Comparison of ENCODE assay signal across 24 cellular contexts in the genomic region with DNA sequence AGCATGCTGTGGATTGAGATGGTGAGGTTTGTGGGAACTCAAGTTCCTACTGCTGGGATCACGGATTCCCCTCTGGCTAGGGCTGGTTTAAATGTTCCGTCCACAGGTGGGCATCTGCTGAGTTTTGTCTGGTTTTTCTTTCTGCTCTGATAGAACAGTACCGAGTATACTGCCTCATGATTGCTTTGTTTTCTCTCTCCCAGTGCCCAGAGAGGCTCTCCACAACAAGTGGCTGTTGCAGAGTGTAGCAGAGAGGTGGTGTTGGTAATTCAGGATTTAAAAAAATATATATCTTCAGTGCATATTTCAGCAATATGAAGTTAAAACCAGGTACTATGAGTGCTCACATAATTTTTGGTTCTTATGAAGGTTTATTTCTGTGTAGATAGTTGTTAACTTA.
"Had no signal": no experiment of that assay in that cellular context is flagged by ENCODE, and none has a peak within 500 bp of the region (broad histone marks: within the 10 kb centered on the region; RNA-seq: fewer than 3 reads in every experiment).

No MANE protein-coding gene starts in this region.

- H3K4me1 ChIP-seq: colonic mucosa, esophagus muscularis mucosa, esophagus squamous epithelium, foreskin keratinocyte, gastrocnemius medialis, gastroesophageal sphincter, heart left ventricle had no signal

- DNase-seq: colonic mucosa; cortex of kidney; dermis blood vessel endothelial cell; dorsolateral prefrontal cortex; effector CD4-positive, alpha-beta T cell; effector CD8-positive, alpha-beta T cell; effector memory CD4-positive, alpha-beta T cell; effector memory CD8-positive, alpha-beta T cell; erythroblast; esophagus squamous epithelium; foreskin fibroblast; foreskin keratinocyte; foreskin melanocyte; gastrocnemius medialis; glutamatergic neuron; head of caudate nucleus; heart left ventricle had no signal

- H3K9me3 Mint-ChIP-seq: effector memory CD8-positive, alpha-beta T cell had no signal

- H3K4me3 ChIP-seq: colonic mucosa, coronary artery, dorsolateral prefrontal cortex, esophagus muscularis mucosa, esophagus squamous epithelium, gastrocnemius medialis, gastroesophageal sphincter, heart left ventricle had no signal

- H3K27ac ChIP-seq: colonic mucosa, coronary artery, dorsolateral prefrontal cortex, epithelial cell of prostate, esophagus muscularis mucosa, esophagus squamous epithelium, foreskin keratinocyte, gastrocnemius medialis, gastroesophageal sphincter, heart left ventricle had no signal

- H3K27ac Mint-ChIP-seq: dendritic cell treated with granulocyte-macrophage colony-stimulating factor and Interleukin-4, amounts not matched to agents 40 ng/mL and 50 ng/mL, for 4 days; effector memory CD8-positive, alpha-beta T cell; endodermal cell had no signal

- H3K4me1 Mint-ChIP-seq: endodermal cell had no signal

- H3K27me3 Mint-ChIP-seq: dendritic cell treated with granulocyte-macrophage colony-stimulating factor and Interleukin-4, amounts not matched to agents 40 ng/mL and 50 ng/mL, for 4 days; effector memory CD8-positive, alpha-beta T cell had no signal

- H3K36me3 ChIP-seq: colonic mucosa, esophagus muscularis mucosa, esophagus squamous epithelium, gastrocnemius medialis, gastroesophageal sphincter, heart left ventricle had no signal

- H3K9me3 ChIP-seq: colonic mucosa, esophagus muscularis mucosa, esophagus squamous epithelium, gastrocnemius medialis, gastroesophageal sphincter, heart left ventricle had no signal

- H3K4me3 Mint-ChIP-seq: dendritic cell treated with granulocyte-macrophage colony-stimulating factor and Interleukin-4, amounts not matched to agents 40 ng/mL and 50 ng/mL, for 4 days; effector memory CD8-positive, alpha-beta T cell; endodermal cell had no signal

- ATAC-seq: effector memory CD8-positive, alpha-beta T cell; esophagus mucosa; foreskin keratinocyte; gastrocnemius medialis; gastroesophageal sphincter; heart left ventricle had no signal

- H3K27me3 ChIP-seq: colonic mucosa, esophagus muscularis mucosa, esophagus squamous epithelium, foreskin keratinocyte, gastrocnemius medialis, gastroesophageal sphincter, heart left ventricle had no signal
